9 cellular contexts compared by ENCODE assay signal in the genomic region with DNA sequence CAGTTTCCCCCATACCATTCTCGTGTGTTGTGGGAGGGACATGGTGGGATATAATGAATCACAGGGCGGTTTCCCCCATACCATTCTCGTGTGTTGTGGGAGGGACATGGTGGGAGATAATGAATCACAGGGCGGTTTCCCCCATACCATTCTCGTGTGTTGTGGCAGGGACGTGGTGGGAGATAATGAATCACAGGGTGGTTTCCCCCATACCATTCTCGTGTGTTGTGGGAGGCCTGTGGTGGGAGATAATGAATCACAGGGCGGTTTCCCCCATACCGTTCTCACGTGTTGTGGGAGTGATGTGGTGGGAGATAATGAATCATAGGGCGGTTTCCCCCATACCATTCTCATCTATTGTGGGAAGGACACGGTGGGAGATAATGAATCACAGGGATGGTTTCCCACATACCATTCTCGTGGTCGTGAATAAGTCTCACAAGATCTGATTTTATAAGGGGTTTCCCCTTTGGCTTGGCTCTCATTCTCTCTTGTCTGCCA.
DNase-seq lines count a peak whose midpoint lies in the region; ATAC-seq lines count a peak whose summit lies in the region.
"Had no signal": no experiment of that assay in that cellular context is flagged by ENCODE, and none has a peak within 500 bp of the region (broad histone marks: within the 10 kb centered on the region; RNA-seq: fewer than 3 reads in every experiment).

No MANE protein-coding gene starts in this region.

- POLR2A ChIA-PET in naive thymus-derived CD8-positive, alpha-beta T cell (lab: Charles Lee), result no interaction called here

- in situ Hi-C loops in Caki2 (cut with HindIII; ENCODE audit: low pct_unique_long_range_greater_than_20kb, low sequenced_read_pairs), result no loop called here

- H3K4me3 Mint-ChIP-seq in naive thymus-derived CD8-positive, alpha-beta T cell, result peak overlapping the region in 2 of 10 donors; percentile 50 to 54

- peaks cover 70 to 87% of the 10 kb centered on the region in 2 donors for H3K36me3 Mint-ChIP-seq in activated naive CD4-positive, alpha-beta T cell treated with anti-CD3 and anti-CD28 coated beads, Interleukin-2, amount 50 U/mL, for 72 hours
- peaks cover 24 to 43% (median 32%) of the 10 kb centered on the region in 3 donors for H3K36me3 Mint-ChIP-seq in naive thymus-derived CD8-positive, alpha-beta T cell

- peaks cover 38 to 53% of the 10 kb centered on the region in 2 donors for H3K9me3 Mint-ChIP-seq in activated naive CD4-positive, alpha-beta T cell treated with anti-CD3 and anti-CD28 coated beads, Interleukin-2, amount 50 U/mL, for 72 hours
- peaks cover 4 to 28% (median 16%) of the 10 kb centered on the region in 9 donors for H3K9me3 Mint-ChIP-seq in naive thymus-derived CD8-positive, alpha-beta T cell

- DNase-seq in Caki2 (ENCODE audit: low read depth) (peak; percentile 38), SW480 (ENCODE audit: low spot score) (peak; percentile 94), GM03348 (ENCODE audit: low spot score) (no peak), SHP77 (lab: John Stamatoyannopoulos, UW) (no peak), NCI-H748 (lab: John Stamatoyannopoulos, UW; ENCODE audit: unreplicated experiment) (no peak), NCI-H1436 treated with DMSO at 0.1 percent for 48 hours (lab: John Stamatoyannopoulos, UW) (no peak)
- DNase-seq in activated naive CD4-positive, alpha-beta T cell treated with anti-CD3 and anti-CD28 coated beads, Interleukin-2, amount 50 U/mL, for 72 hours (ENCODE audit: low spot score in 2 of 2), result peak; percentile 63 to 86
- peak in 9 of 10 donors; percentile 14 to 84 (median 59) for DNase-seq in naive thymus-derived CD8-positive, alpha-beta T cell
- DNase-seq: caudate nucleus had no signal

- ATAC-seq in activated naive CD4-positive, alpha-beta T cell treated with anti-CD3 and anti-CD28 coated beads, Interleukin-2, amount 50 U/mL, for 72 hours, result peak; percentile 93 to 96
- ATAC-seq in naive thymus-derived CD8-positive, alpha-beta T cell, result peak; percentile 90 to 94

- peak overlapping the region; percentile 81 to 93 for H3K27ac Mint-ChIP-seq in activated naive CD4-positive, alpha-beta T cell treated with anti-CD3 and anti-CD28 coated beads, Interleukin-2, amount 50 U/mL, for 72 hours
- peak overlapping the region; percentile 53 to 91 (median 79) for H3K27ac Mint-ChIP-seq in naive thymus-derived CD8-positive, alpha-beta T cell

- peaks cover 10 to 14% (median 12%) of the 10 kb centered on the region in 4 donors for H3K4me1 Mint-ChIP-seq in naive thymus-derived CD8-positive, alpha-beta T cell

- no peaks in the 10 kb centered on the region for H3K27me3 Mint-ChIP-seq in naive thymus-derived CD8-positive, alpha-beta T cell

Comparison
In these comparisons a context has a peak if more than half of its experiments do, and no peak if none do; other contexts are left out.
1. DNase-seq: peak in Caki2 (single experiment), SW480 (single experiment), activated naive CD4-positive, alpha-beta T cell treated with anti-CD3 and anti-CD28 coated beads, Interleukin-2, amount 50 U/mL, for 72 hours (2 of 2) and naive thymus-derived CD8-positive, alpha-beta T cell (9 of 10); none in GM03348 (single experiment), SHP77 (0 of 2), NCI-H748 (single experiment) and NCI-H1436 treated with DMSO at 0.1 percent for 48 hours (single experiment).